In genomic region chr1:23035823-23036452, GRCh38 we compare ENCODE assay signal across 1 cellular context.
TF ChIP-seq lines count a peak whose summit lies in the region.

No MANE protein-coding gene starts in this region.

TF ChIP-seq in HEK293, 187 proteins besides CTCF, POLR2A, EP300 and RAD21 (continued from another document and continues in another):
- no peak for TF ChIP-seq ZBTB10 (tag by site-specific recombination; IDR thresholded peaks at IDR 0.05)
- TF ChIP-seq ZNF138 (tag by site-specific recombination; IDR thresholded peaks at IDR 0.05; ENCODE audit: borderline replicate concordance): no peak
- TF ChIP-seq ZBTB17 (tag by site-specific recombination; IDR thresholded peaks at IDR 0.05): peak; percentile 59
- TF ChIP-seq GLIS1 (tag by site-specific recombination; IDR thresholded peaks at IDR 0.05): peak; percentile 50
- no peak for TF ChIP-seq ZNF266 (tag by site-specific recombination; IDR thresholded peaks at IDR 0.05; ENCODE audit: low read depth)
- no peak for TF ChIP-seq ZSCAN4 (tag by site-specific recombination; IDR thresholded peaks at IDR 0.05)
- TF ChIP-seq ZNF148 (tag by site-specific recombination; IDR thresholded peaks at IDR 0.05; ENCODE audit: borderline replicate concordance): no peak
- peak; percentile 82 for TF ChIP-seq SP7 (tag by site-specific recombination; IDR thresholded peaks at IDR 0.05)
- no peak for TF ChIP-seq ZNF132 (tag by site-specific recombination; IDR thresholded peaks at IDR 0.05; ENCODE audit: borderline replicate concordance)
- no peak for TF ChIP-seq GLI2 (tag by site-specific recombination; IDR thresholded peaks at IDR 0.05; ENCODE audit: borderline replicate concordance, low read depth)
- no peak for TF ChIP-seq ZNF133 (tag by site-specific recombination; IDR thresholded peaks at IDR 0.05)
- no peak for TF ChIP-seq ZBTB11 (tag by site-specific recombination; conservative IDR thresholded peaks at IDR 0.05; ENCODE audit: low read depth)
- no peak for TF ChIP-seq ZNF664 (tag by site-specific recombination; IDR thresholded peaks at IDR 0.05)
- no peak for TF ChIP-seq ZBTB49 (tag by site-specific recombination; IDR thresholded peaks at IDR 0.05; ENCODE audit: low read depth)
- no peak for TF ChIP-seq KLF16 (tag by site-specific recombination; IDR thresholded peaks at IDR 0.05)
- no peak for TF ChIP-seq ZNF513 (tag by site-specific recombination; IDR thresholded peaks at IDR 0.05)
- TF ChIP-seq ZNF335 (tag by site-specific recombination; conservative IDR thresholded peaks at IDR 0.05): no peak
- no peak for TF ChIP-seq ZNF473 (tag by site-specific recombination; IDR thresholded peaks at IDR 0.05)
- no peak for TF ChIP-seq ZNF292 (tag by site-specific recombination; IDR thresholded peaks at IDR 0.05; ENCODE audit: borderline replicate concordance, low read depth)
- no peak for TF ChIP-seq ZSCAN5A (tag by site-specific recombination; IDR thresholded peaks at IDR 0.05)
- no peak for TF ChIP-seq ZNF423 (tag by site-specific recombination; IDR thresholded peaks at IDR 0.05)
- TF ChIP-seq ZNF394 (tag by site-specific recombination; IDR thresholded peaks at IDR 0.05; ENCODE audit: borderline replicate concordance): no peak
- no peak for TF ChIP-seq ZNF324 (tag by site-specific recombination; IDR thresholded peaks at IDR 0.05)
- no peak for TF ChIP-seq SP3 (tag by site-specific recombination; IDR thresholded peaks at IDR 0.05)
- TF ChIP-seq ZXDB (tag by site-specific recombination; IDR thresholded peaks at IDR 0.05): peak; percentile 55; the same call in 1 of the 2 replicates
- no peak for TF ChIP-seq ZNF416 (tag by site-specific recombination; IDR thresholded peaks at IDR 0.05)
- TF ChIP-seq ZNF830 (tag by site-specific recombination; IDR thresholded peaks at IDR 0.05; ENCODE audit: low read depth): no peak
- TF ChIP-seq MYNN (tag by site-specific recombination; IDR thresholded peaks at IDR 0.05; ENCODE audit: borderline replicate concordance): no peak
- TF ChIP-seq IKZF3 (tag by site-specific recombination; IDR thresholded peaks at IDR 0.05): peak; percentile 85; the same call in 1 of the 2 replicates
- no peak for TF ChIP-seq ZNF610 (tag by site-specific recombination; IDR thresholded peaks at IDR 0.05; ENCODE audit: borderline replicate concordance)
- no peak for TF ChIP-seq ZNF571 (tag by site-specific recombination; IDR thresholded peaks at IDR 0.05)
- TF ChIP-seq ZNF600 (tag by site-specific recombination; IDR thresholded peaks at IDR 0.05): 0 out of 2 replicates have a peak, but pooled peaks have one; percentile 37
- no peak for TF ChIP-seq ZNF391 (tag by site-specific recombination; IDR thresholded peaks at IDR 0.05; ENCODE audit: borderline replicate concordance, low read depth)
- TF ChIP-seq ZNF354C (tag by site-specific recombination; IDR thresholded peaks at IDR 0.05; ENCODE audit: borderline replicate concordance, low read depth): no peak
- no peak for TF ChIP-seq ZNF10 (tag by site-specific recombination; IDR thresholded peaks at IDR 0.05)
- TF ChIP-seq ZNF37A (tag by site-specific recombination; IDR thresholded peaks at IDR 0.05): no peak
- no peak for TF ChIP-seq ZNF146 (tag by site-specific recombination; IDR thresholded peaks at IDR 0.05)
- 0 out of 2 replicates have a peak, but pooled peaks have one; percentile 11 for TF ChIP-seq PRDM10 (tag by site-specific recombination; IDR thresholded peaks at IDR 0.05)
- TF ChIP-seq ZNF449 (tag by site-specific recombination; IDR thresholded peaks at IDR 0.05): no peak
- no peak for TF ChIP-seq ZNF549 (tag by site-specific recombination; IDR thresholded peaks at IDR 0.05)
- TF ChIP-seq ZNF837 (tag by site-specific recombination; IDR thresholded peaks at IDR 0.05): no peak
